Comparison of ENCODE assay signal across 12 cellular contexts in the genomic region with DNA sequence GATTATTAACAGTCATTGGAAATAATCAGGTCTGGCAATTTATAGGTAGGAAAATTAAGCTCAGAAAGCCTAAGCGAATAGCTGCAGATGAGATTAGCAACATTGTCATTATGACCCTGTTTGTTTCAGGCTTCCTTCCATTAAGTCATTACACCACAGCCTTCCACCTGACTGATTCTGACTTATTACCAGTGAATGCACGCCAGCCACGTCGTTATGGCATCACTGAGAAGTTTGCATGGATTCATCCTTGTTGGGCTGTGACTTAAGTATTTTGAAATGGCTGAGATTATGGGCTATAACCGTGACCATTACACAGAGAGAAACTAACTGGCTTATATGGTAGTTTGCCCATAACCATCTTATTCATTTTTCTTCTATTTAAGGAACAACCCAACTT. TPM values are rescaled to one million over a fixed set of nuclear protein-coding genes. Genes with fewer than 3 reads are reported as not detected.
A peak's percentile ranks its signal among the peaks of the same experiment; 100 is the strongest.
DNase-seq lines count a peak whose midpoint lies in the region; ATAC-seq and TF ChIP-seq lines count a peak whose summit lies in the region.
"Had no signal": no experiment of that assay in that cellular context is flagged by ENCODE, and none has a peak within 500 bp of the region (broad histone marks: within the 10 kb centered on the region; RNA-seq: fewer than 3 reads in every experiment).

No MANE protein-coding gene starts in this region.

- H3K36me3 ChIP-seq in neural progenitor cell = no peaks in the 10 kb centered on the region
- H3K36me3 ChIP-seq: BE2C had no signal

- peak overlapping the region; percentile 39 for H3K27ac ChIP-seq in neural progenitor cell

- no peak overlapping the region for H2AFZ ChIP-seq in neural progenitor cell (replicated peaks)

- ATAC-seq in HG03175 (IDR thresholded peaks at IDR 0.05; ENCODE audit: unreplicated experiment) = no peak
- no peak for ATAC-seq in GM18858 (IDR thresholded peaks at IDR 0.05; ENCODE audit: unreplicated experiment)

- no peak overlapping the region for H3K9ac ChIP-seq in neural progenitor cell

- no peak for TF ChIP-seq CTCF in neural progenitor cell (IDR thresholded peaks at IDR 0.05)

- peaks cover 30% of the 10 kb centered on the region for H4K20me1 ChIP-seq in neural progenitor cell (ENCODE audit: low read depth)

- H3K27me3 Mint-ChIP-seq in neural progenitor cell (ENCODE audit: insufficient read depth, low read depth) = no peaks in the 10 kb centered on the region
- H3K27me3 Mint-ChIP-seq in activated naive CD8-positive, alpha-beta T cell treated with anti-CD3 and anti-CD28 coated beads for 36 hours = peaks cover 29% of the 10 kb centered on the region

- no peaks in the 10 kb centered on the region for H3K9me3 ChIP-seq in neural progenitor cell (ENCODE audit: low read depth)
- H3K9me3 ChIP-seq: BE2C had no signal

- H3K36me3 Mint-ChIP-seq in neural progenitor cell = peaks cover 13% of the 10 kb centered on the region
- H3K36me3 Mint-ChIP-seq in activated naive CD8-positive, alpha-beta T cell treated with anti-CD3 and anti-CD28 coated beads for 36 hours = no peaks in the 10 kb centered on the region

- no peak overlapping the region for H3K4me3 Mint-ChIP-seq in neural progenitor cell
- no peak overlapping the region for H3K4me3 Mint-ChIP-seq in activated naive CD8-positive, alpha-beta T cell treated with anti-CD3 and anti-CD28 coated beads for 36 hours

- H3K9me3 Mint-ChIP-seq in neural progenitor cell = peaks cover 7% of the 10 kb centered on the region
- no peaks in the 10 kb centered on the region for H3K9me3 Mint-ChIP-seq in activated naive CD8-positive, alpha-beta T cell treated with anti-CD3 and anti-CD28 coated beads for 36 hours

- no peak overlapping the region for H3K4me3 ChIP-seq in neural progenitor cell
- H3K4me3 ChIP-seq: lung, skin epidermis had no signal

- H3K27me3 ChIP-seq in neural progenitor cell = no peaks in the 10 kb centered on the region
- H3K27me3 ChIP-seq: BE2C had no signal

- H3K4me2 ChIP-seq in neural progenitor cell = peak overlapping the region; percentile 50

- H3K4me1 Mint-ChIP-seq in neural progenitor cell = peaks cover 27% of the 10 kb centered on the region
- H3K4me1 Mint-ChIP-seq in activated naive CD8-positive, alpha-beta T cell treated with anti-CD3 and anti-CD28 coated beads for 36 hours = no peaks in the 10 kb centered on the region

- DNase-seq in AG08396 (ENCODE audit: low spot score) (peak; percentile 14), HS-5 (ENCODE audit: low read depth) (peak; percentile 74), dermis blood vessel endothelial cell (peak; percentile 50), neural progenitor cell (ENCODE audit: low spot score) (peak; percentile 56), putamen (ENCODE audit: low spot score) (no peak)
- no peak for DNase-seq in activated naive CD8-positive, alpha-beta T cell treated with anti-CD3 and anti-CD28 coated beads for 36 hours
- DNase-seq: BE2C; stimulated activated naive CD4-positive, alpha-beta T cell treated with Interleukin-2 at 50 U/mL for 16 hours had no signal

- no peak overlapping the region for H3K27ac Mint-ChIP-seq in neural progenitor cell
- H3K27ac Mint-ChIP-seq in activated naive CD8-positive, alpha-beta T cell treated with anti-CD3 and anti-CD28 coated beads for 36 hours = no peak overlapping the region

- H3K79me2 ChIP-seq in neural progenitor cell (ENCODE audit: low read depth) = peaks cover 100% of the 10 kb centered on the region

- peaks cover 85% of the 10 kb centered on the region for H3K4me1 ChIP-seq in neural progenitor cell
- H3K4me1 ChIP-seq: BE2C had no signal

- peaks cover 30% of the 10 kb centered on the region for H3F3A ChIP-seq in neural progenitor cell (ENCODE audit: low read depth)

RNA-seq across cellular contexts. Expression of a gene that starts 18.6 kb away (rescaled TPM):
- total RNA-seq in dermis blood vessel endothelial cell = 84.7 and 98.0 TPM in 2 replicates
- total RNA-seq in neural progenitor cell (ENCODE audit: low replicate concordance) = 53.9 and 77.0 TPM in 2 replicates
- under 1 TPM in 1 of 2 experiments, not detected in 1; 0.18 TPM for total RNA-seq in activated naive CD8-positive, alpha-beta T cell treated with anti-CD3 and anti-CD28 coated beads for 36 hours

Comparison
In these comparisons a context has a peak if more than half of its experiments do, and no peak if none do; other contexts are left out.
1. DNase-seq: peak in AG08396 (single experiment), HS-5 (single experiment), dermis blood vessel endothelial cell (single experiment) and neural progenitor cell (single experiment); none in putamen (single experiment) and activated naive CD8-positive, alpha-beta T cell treated with anti-CD3 and anti-CD28 coated beads for 36 hours (single experiment).
2. RNA of a gene that starts 18.6 kb away (total RNA-seq): 84.7 to 98.0 TPM in dermis blood vessel endothelial cell and 53.9 to 77.0 TPM in neural progenitor cell; 0.18 TPM in activated naive CD8-positive, alpha-beta T cell treated with anti-CD3 and anti-CD28 coated beads for 36 hours; every median in the first group is over 10 times any median in the second.